In the genomic region with DNA sequence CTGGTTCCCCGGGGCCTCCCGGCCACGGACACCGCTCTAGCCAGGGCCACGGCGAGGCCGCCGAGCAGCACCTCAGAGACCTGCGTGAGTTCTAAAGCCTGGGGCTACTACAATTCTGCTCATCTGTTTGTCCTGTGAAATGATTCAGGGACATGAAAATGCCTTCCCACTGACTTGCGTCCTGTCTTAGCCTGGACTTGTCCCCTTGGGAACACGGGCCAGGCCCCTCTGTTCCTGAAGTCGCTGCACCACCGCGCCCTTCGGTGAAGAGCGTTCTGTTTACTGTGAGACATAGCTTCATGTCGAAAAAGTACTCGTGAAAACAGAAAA, we compare ENCODE assay signal across 9 cellular contexts. TPM values are rescaled to one million over a fixed set of nuclear protein-coding genes. Genes with fewer than 3 reads are reported as not detected.
DNase-seq lines count a peak whose midpoint lies in the region; ATAC-seq, FAIRE-seq and TF ChIP-seq lines count a peak whose summit lies in the region.
"Had no signal": no experiment of that assay in that cellular context is flagged by ENCODE, and none has a peak within 500 bp of the region (broad histone marks: within the 10 kb centered on the region; RNA-seq: fewer than 3 reads in every experiment).

No MANE protein-coding gene starts in this region.

- H3K9ac ChIP-seq in muscle layer of colon (ENCODE audit: low read length) = no peak overlapping the region

- H3K4me3 ChIP-seq in muscle layer of colon (ENCODE audit: low read depth in 1 of 2, low read length in 2 of 2) = peak overlapping the region; percentile 32 to 50
- peak overlapping the region; percentile 40 to 43 for H3K4me3 ChIP-seq in vagina

- peak overlapping the region; percentile 87 for H3K4me3 Mint-ChIP-seq in natural killer cell
- H3K4me3 Mint-ChIP-seq in natural killer cell treated with Interleukin-12 subunit alpha and Interleukin-12 subunit beta and Interleukin-15 and Interleukin-18, amount 100 ng/mL, for 72 hours = no peak overlapping the region
- peak overlapping the region; percentile 58 to 73 for H3K4me3 Mint-ChIP-seq in effector memory CD8-positive, alpha-beta T cell

- DNase-seq in natural killer cell = no peak
- DNase-seq in natural killer cell treated with Interleukin-12 subunit alpha and Interleukin-12 subunit beta and Interleukin-15 and Interleukin-18, amount 100 ng/mL, for 72 hours (ENCODE audit: low spot score) = no peak
- no peak for DNase-seq in effector memory CD8-positive, alpha-beta T cell
- no peak for DNase-seq in vagina (ENCODE audit: extremely low spot score in 2 of 2)
- DNase-seq in GM19239 (ENCODE audit: insufficient read length, low spot score) = no peak
- DNase-seq in pons (ENCODE audit: low spot score) = no peak
- no peak for DNase-seq in cerebellar nuclear complex (lab: John Stamatoyannopoulos, UW)
- DNase-seq: GDM1 had no signal

- H3K4me1 ChIP-seq in muscle layer of colon (ENCODE audit: insufficient read depth, low read length) = no peaks in the 10 kb centered on the region
- peaks cover 29% of the 10 kb centered on the region for H3K4me1 ChIP-seq in vagina

- no peak overlapping the region for H3K27ac ChIP-seq in muscle layer of colon (ENCODE audit: low read depth, low read length)
- H3K27ac ChIP-seq in vagina = peak overlapping the region; percentile 71

- no peaks in the 10 kb centered on the region for H3K36me3 ChIP-seq in muscle layer of colon (ENCODE audit: insufficient read depth, low read length)
- H3K36me3 ChIP-seq in vagina = no peaks in the 10 kb centered on the region

- peak in 1 of 3 donors; percentile 21 for ATAC-seq in natural killer cell
- no peak for ATAC-seq in natural killer cell treated with Interleukin-12 subunit alpha and Interleukin-12 subunit beta and Interleukin-15 and Interleukin-18, amount 100 ng/mL, for 72 hours
- no peak for ATAC-seq in effector memory CD8-positive, alpha-beta T cell (replicated peaks)

- H3K9me3 Mint-ChIP-seq in natural killer cell = no peaks in the 10 kb centered on the region
- no peaks in the 10 kb centered on the region for H3K9me3 Mint-ChIP-seq in natural killer cell treated with Interleukin-12 subunit alpha and Interleukin-12 subunit beta and Interleukin-15 and Interleukin-18, amount 100 ng/mL, for 72 hours
- no peaks in the 10 kb centered on the region for H3K9me3 Mint-ChIP-seq in effector memory CD8-positive, alpha-beta T cell

- peak overlapping the region in 1 of 2 donors; percentile 58 for H3K27ac Mint-ChIP-seq in natural killer cell
- H3K27ac Mint-ChIP-seq in natural killer cell treated with Interleukin-12 subunit alpha and Interleukin-12 subunit beta and Interleukin-15 and Interleukin-18, amount 100 ng/mL, for 72 hours = peak overlapping the region in 1 of 2 donors; percentile 61
- H3K27ac Mint-ChIP-seq in effector memory CD8-positive, alpha-beta T cell = no peak overlapping the region

- TF ChIP-seq POLR2A in vagina (IDR thresholded peaks at IDR 0.05) = no peak

- peaks cover 6 to 15% of the 10 kb centered on the region in 2 donors for H3K4me1 Mint-ChIP-seq in natural killer cell
- H3K4me1 Mint-ChIP-seq in natural killer cell treated with Interleukin-12 subunit alpha and Interleukin-12 subunit beta and Interleukin-15 and Interleukin-18, amount 100 ng/mL, for 72 hours (ENCODE audit: low read depth in 2 of 2) = peaks cover 0 to 17% of the 10 kb centered on the region in 2 donors
- H3K4me1 Mint-ChIP-seq in effector memory CD8-positive, alpha-beta T cell (ENCODE audit: low read depth in 2 of 2) = peaks cover 0 to 7% of the 10 kb centered on the region in 2 donors

- FAIRE-seq in GM19239 (lab: Jason Lieb, UNC) = no peak

- H3K9me3 ChIP-seq in muscle layer of colon (ENCODE audit: low read length) (no peaks in the 10 kb centered on the region), vagina (no peaks in the 10 kb centered on the region)

- intact Hi-C loops in natural killer cell (cut with micrococcal nuclease) (no loop called here), vagina (cut with DNase I) (no loop called here)

- H3K27me3 Mint-ChIP-seq in natural killer cell (ENCODE audit: low read depth in 2 of 2) = peaks cover 0 to 4% of the 10 kb centered on the region in 2 donors
- no peaks in the 10 kb centered on the region for H3K27me3 Mint-ChIP-seq in natural killer cell treated with Interleukin-12 subunit alpha and Interleukin-12 subunit beta and Interleukin-15 and Interleukin-18, amount 100 ng/mL, for 72 hours
- peaks cover 0 to 8% of the 10 kb centered on the region in 2 donors for H3K27me3 Mint-ChIP-seq in effector memory CD8-positive, alpha-beta T cell

- peaks cover 0 to 15% of the 10 kb centered on the region in 2 donors for H3K27me3 ChIP-seq in muscle layer of colon (ENCODE audit: control insufficient read depth in 1 of 2, insufficient read depth in 2 of 2, low read length in 2 of 2)
- H3K27me3 ChIP-seq in vagina = no peaks in the 10 kb centered on the region

- TF ChIP-seq CTCF in natural killer cell (IDR thresholded peaks at IDR 0.05) (no peak), vagina (IDR thresholded peaks at IDR 0.05) (no peak)

- no peaks in the 10 kb centered on the region for H3K36me3 Mint-ChIP-seq in natural killer cell
- H3K36me3 Mint-ChIP-seq in natural killer cell treated with Interleukin-12 subunit alpha and Interleukin-12 subunit beta and Interleukin-15 and Interleukin-18, amount 100 ng/mL, for 72 hours = no peaks in the 10 kb centered on the region
- H3K36me3 Mint-ChIP-seq in effector memory CD8-positive, alpha-beta T cell (ENCODE audit: insufficient read depth) = peaks cover 7% of the 10 kb centered on the region

RNA-seq across cellular contexts. Expression of a gene that starts 11.9 kb away (rescaled TPM):
- total RNA-seq in natural killer cell = 10 to 100 TPM; 10.8 to 13.7 (median 12.7) TPM
- 10 to 100 TPM in 1 of 2 donors, 1 to 10 TPM in 1; 8.1 to 10.9 TPM for total RNA-seq in natural killer cell treated with Interleukin-12 subunit alpha and Interleukin-12 subunit beta and Interleukin-15 and Interleukin-18, amount 100 ng/mL, for 72 hours
- total RNA-seq in vagina = 11.3 TPM

RNA-seq across cellular contexts. Expression of a gene that starts 12.6 kb away (rescaled TPM):
- total RNA-seq in natural killer cell = 100 to 1,000 TPM; 143 to 172 (median 159) TPM
- total RNA-seq in natural killer cell treated with Interleukin-12 subunit alpha and Interleukin-12 subunit beta and Interleukin-15 and Interleukin-18, amount 100 ng/mL, for 72 hours = 100 to 1,000 TPM; 161 to 193 TPM
- 115 TPM for total RNA-seq in vagina

RNA-seq across cellular contexts. Expression of a gene that starts 25.6 kb away (rescaled TPM):
- total RNA-seq in natural killer cell (1 to 10 TPM; 4.0 to 8.9 (median 5.2) TPM), vagina (2.9 TPM)
- 10 to 100 TPM; 12.3 to 49.3 TPM for total RNA-seq in natural killer cell treated with Interleukin-12 subunit alpha and Interleukin-12 subunit beta and Interleukin-15 and Interleukin-18, amount 100 ng/mL, for 72 hours

RNA-seq across cellular contexts. Expression of a gene that starts 25.9 kb away (rescaled TPM):
- total RNA-seq in natural killer cell (10 to 100 TPM; 83.6 to 94.9 (median 84.0) TPM), vagina (35.8 TPM)
- total RNA-seq in natural killer cell treated with Interleukin-12 subunit alpha and Interleukin-12 subunit beta and Interleukin-15 and Interleukin-18, amount 100 ng/mL, for 72 hours = 100 to 1,000 TPM in 1 of 2 donors, 10 to 100 TPM in 1; 58.1 to 120 TPM
